In genomic region chr16:27993587-27993986, GRCh38 we compare ENCODE assay signal across 11 cellular contexts.
"Had no signal": no experiment of that assay in that cellular context is flagged by ENCODE, and none has a peak within 500 bp of the region (broad histone marks: within the 10 kb centered on the region; RNA-seq: fewer than 3 reads in every experiment).

No MANE protein-coding gene starts in this region.

- H3K79me2 ChIP-seq: hepatocyte, parathyroid adenoma had no signal

- H3K9me3 ChIP-seq: tibial artery, uterus had no signal

- ATAC-seq: stimulated activated memory B cell treated with anti-CD40 and anti-IgM and Interleukin-4, amounts not matched to agents 10 μg/mL and 1 μg/mL and 100 μg/mL, for 72 hours had no signal

- H3K9ac ChIP-seq: parathyroid adenoma had no signal

- H3K36me3 ChIP-seq: cardiac muscle cell, tibial artery, uterus had no signal

- H3K4me2 ChIP-seq: hepatocyte had no signal

- H3K4me1 ChIP-seq: parathyroid adenoma, uterus had no signal

- H2AFZ ChIP-seq: hepatocyte, parathyroid adenoma had no signal

- H3K4me3 ChIP-seq: cardiac muscle cell, hepatocyte, tibial artery, uterus had no signal

- H3K27me3 ChIP-seq: cardiac muscle cell, hepatocyte, tibial artery, uterus had no signal

- H3K27ac ChIP-seq: cardiac muscle cell, hepatocyte, parathyroid adenoma, tibial artery, uterus had no signal

- DNase-seq: activated CD4-positive, alpha-beta T cell treated with anti-CD3 and anti-CD28 coated beads, Interleukin-2, amount 10 ng/mL, durations not matched to agents 24 days and 14 days; activated naive CD4-positive, alpha-beta T cell treated with anti-CD3 and anti-CD28 coated beads for 36 hours; effector CD4-positive, alpha-beta T cell; kidney glomerular epithelial cell; stimulated activated CD4-positive, alpha-beta T cell treated with anti-CD3 and anti-CD28 coated beads, Interleukin-1b, Interleukin-23, amount 100 ng/mL, for 48 hours; uterus had no signal
